8 cellular contexts compared by ENCODE assay signal in the genomic region with DNA sequence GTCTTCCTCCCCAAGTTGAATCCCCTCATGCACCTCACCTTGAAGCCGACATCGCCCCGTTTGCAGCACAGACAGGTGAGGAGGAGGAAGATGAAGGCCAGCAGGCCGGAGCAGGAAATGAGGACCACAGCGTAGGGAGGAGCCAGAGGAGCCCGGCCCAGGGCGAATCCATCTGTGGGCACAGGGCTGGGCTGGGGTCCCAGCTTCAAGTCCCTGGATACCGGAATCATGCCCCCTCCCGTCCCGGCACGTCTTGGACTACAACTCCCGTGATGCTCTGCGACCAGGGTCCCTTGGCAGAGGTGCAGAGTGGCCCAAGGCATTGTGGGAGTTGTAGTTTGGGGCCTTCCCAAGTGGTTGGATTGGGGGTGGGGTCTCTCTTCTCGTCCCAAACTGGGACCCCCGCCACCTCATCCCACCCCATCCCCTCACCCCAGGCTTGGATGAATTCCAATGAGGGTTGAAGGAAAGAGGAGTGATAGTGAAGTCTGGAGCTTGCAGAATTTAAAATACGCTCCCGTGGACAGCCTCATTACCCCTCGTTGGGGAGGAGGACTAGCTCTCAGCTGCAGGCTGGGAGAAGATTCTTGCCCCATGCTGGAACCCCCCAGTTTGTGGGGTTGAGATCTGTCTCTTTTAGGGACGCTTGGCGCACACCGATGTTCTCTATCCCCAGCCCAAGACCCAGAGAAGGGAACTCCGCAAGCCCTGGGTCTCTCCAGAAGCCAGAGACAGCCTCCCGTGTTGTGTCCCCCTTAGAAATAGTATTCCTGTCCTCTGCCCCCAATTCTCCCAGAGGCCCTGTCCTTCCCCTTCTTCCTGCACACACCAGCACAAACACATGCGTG. TPM values are rescaled to one million over a fixed set of nuclear protein-coding genes. Genes with fewer than 3 reads are reported as not detected.
A peak's percentile ranks its signal among the peaks of the same experiment; 100 is the strongest.
DNase-seq lines count a peak whose midpoint lies in the region; ATAC-seq, FAIRE-seq and TF ChIP-seq lines count a peak whose summit lies in the region.

No MANE protein-coding gene starts in this region.

- H3K27me3 ChIP-seq in lung (ENCODE audit: control insufficient read depth, insufficient read depth): no peaks in the 10 kb centered on the region

- 14 to 15% methylated on average over 24 of the region's 24 CpGs for WGBS in lung, 2 donors

- H3K27ac ChIP-seq in lung (ENCODE audit: low read depth in 1 of 2, low read length in 1 of 2): no peak overlapping the region

- peaks cover 0 to 10% of the 10 kb centered on the region in 2 donors for H3K4me1 ChIP-seq in lung (ENCODE audit: control insufficient read depth in 2 of 2, insufficient read depth in 2 of 2, low read length in 2 of 2)

- peak; percentile 65 for FAIRE-seq in GM18507 (lab: Jason Lieb, UNC)

- no peak overlapping the region for H3K4me3 ChIP-seq in lung

- peaks cover 0 to 5% of the 10 kb centered on the region in 2 donors for H3K9me3 ChIP-seq in lung (ENCODE audit: control insufficient read depth in 2 of 2, insufficient read depth in 1 of 2, low read length in 1 of 2)

- no peak for TF ChIP-seq CTCF in lung (IDR thresholded peaks at IDR 0.05; ENCODE audit: control extremely low read depth, extremely low read depth)

- DNase-seq in GM18507 (ENCODE audit: extremely low spot score, insufficient read length, low read depth) (no peak), NCI-H2227 (lab: John Stamatoyannopoulos, UW; ENCODE audit: unreplicated experiment) (peak; percentile 71), ecto neural progenitor cell (ENCODE audit: low spot score) (peak; percentile 85), lung (ENCODE audit: low spot score) (peak; percentile 67), NCI-H128 (lab: John Stamatoyannopoulos, UW; ENCODE audit: unreplicated experiment) (no peak)
- peak; percentile 75 to 80 for DNase-seq in activated CD4-positive, alpha-beta T cell treated with anti-CD3 and anti-CD28 coated beads, Interleukin-2, amount 50 U/mL, for 48 hours
- peak; percentile 57 to 65 (median 59) for DNase-seq in stimulated activated CD4-positive, alpha-beta T cell treated with anti-CD3 and anti-CD28 coated beads, TNF-alpha, amount 100 ng/mL, for 4 hours (ENCODE audit: low read depth in 3 of 3)

- no peaks in the 10 kb centered on the region for H3K36me3 ChIP-seq in lung (ENCODE audit: control insufficient read depth in 2 of 2, insufficient read depth in 2 of 2, low read length in 2 of 2)

- ATAC-seq in lung (ENCODE audit: insufficient read depth, low FRiP score) (peak; percentile 70), HG03520 (IDR thresholded peaks at IDR 0.05; ENCODE audit: unreplicated experiment) (no peak)

RNA-seq across cellular contexts. Expression of gene LMTK3, which starts 1.0 kb away (rescaled TPM):
- total RNA-seq in lung: 10 to 100 TPM in 1 of 2 donors, 1 to 10 TPM in 1; 3.1 to 10.7 TPM
- polyA plus RNA-seq in lung: 1 to 10 TPM; 1.9 to 6.5 TPM

RNA-seq across cellular contexts. Expression of gene SULT2B1, which starts 41.3 kb away (rescaled TPM):
- 10 to 100 TPM in 1 of 2 donors, 1 to 10 TPM in 1; 1.2 to 10.5 TPM for total RNA-seq in lung
- polyA plus RNA-seq in lung: 10 to 100 TPM; 10.9 to 22.9 TPM

RNA-seq across cellular contexts. Expression of gene CYTH2, which starts 41.5 kb away (rescaled TPM):
- total RNA-seq in lung: 10 to 100 TPM; 45.3 to 72.5 TPM
- 10 to 100 TPM; 44.1 to 53.1 TPM for polyA plus RNA-seq in lung

RNA-seq across cellular contexts. Expression of gene KCNJ14, which starts 55.3 kb away (rescaled TPM):
- total RNA-seq in lung: under 1 TPM; 0.82 to 0.83 TPM
- under 1 TPM; 0.21 to 0.35 TPM for polyA plus RNA-seq in lung

Comparison
In these comparisons a context has a peak if more than half of its experiments do, and no peak if none do; other contexts are left out.
1. DNase-seq: peak in NCI-H2227 (single experiment), activated CD4-positive, alpha-beta T cell treated with anti-CD3 and anti-CD28 coated beads, Interleukin-2, amount 50 U/mL, for 48 hours (2 of 2), ecto neural progenitor cell (single experiment), lung (single experiment) and stimulated activated CD4-positive, alpha-beta T cell treated with anti-CD3 and anti-CD28 coated beads, TNF-alpha, amount 100 ng/mL, for 4 hours (3 of 3); none in GM18507 (single experiment) and NCI-H128 (single experiment).